ENCODE assay signal across 1 cellular context in genomic region chr3:30551927-30552326, GRCh38.
TF ChIP-seq lines count a peak whose summit lies in the region.

No MANE protein-coding gene starts in this region.

TF ChIP-seq in WTC11, 78 proteins besides CTCF, POLR2A, EP300 and RAD21 (continued from another document):
- TF ChIP-seq STAT6 (CRISPR knock-in tag; conservative IDR thresholded peaks at IDR 0.05; ENCODE audit: low read depth): no peak
- no peak for TF ChIP-seq PRRX2 (CRISPR knock-in tag; IDR thresholded peaks at IDR 0.05)
- TF ChIP-seq SMAD3 (CRISPR knock-in tag; IDR thresholded peaks at IDR 0.05; ENCODE audit: borderline replicate concordance): no peak
- TF ChIP-seq GABPB1 (CRISPR knock-in tag; IDR thresholded peaks at IDR 0.05): no peak
- no peak for TF ChIP-seq IRF2 (CRISPR knock-in tag; IDR thresholded peaks at IDR 0.05; ENCODE audit: borderline replicate concordance, low read depth)
- TF ChIP-seq OVOL2 (CRISPR knock-in tag; IDR thresholded peaks at IDR 0.05; ENCODE audit: borderline replicate concordance): no peak
- TF ChIP-seq, protein P1, sequence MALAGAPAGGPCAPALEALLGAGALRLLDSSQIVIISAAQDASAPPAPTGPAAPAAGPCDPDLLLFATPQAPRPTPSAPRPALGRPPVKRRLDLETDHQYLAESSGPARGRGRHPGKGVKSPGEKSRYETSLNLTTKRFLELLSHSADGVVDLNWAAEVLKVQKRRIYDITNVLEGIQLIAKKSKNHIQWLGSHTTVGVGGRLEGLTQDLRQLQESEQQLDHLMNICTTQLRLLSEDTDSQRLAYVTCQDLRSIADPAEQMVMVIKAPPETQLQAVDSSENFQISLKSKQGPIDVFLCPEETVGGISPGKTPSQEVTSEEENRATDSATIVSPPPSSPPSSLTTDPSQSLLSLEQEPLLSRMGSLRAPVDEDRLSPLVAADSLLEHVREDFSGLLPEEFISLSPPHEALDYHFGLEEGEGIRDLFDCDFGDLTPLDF (CRISPR knock-in tag; IDR thresholded peaks at IDR 0.05): no peak
- no peak for TF ChIP-seq SOX15 (CRISPR knock-in tag; IDR thresholded peaks at IDR 0.05)
- no peak for TF ChIP-seq ZNF317 (CRISPR knock-in tag; IDR thresholded peaks at IDR 0.05; ENCODE audit: borderline replicate concordance, low read depth)
- no peak for TF ChIP-seq TEAD1 (CRISPR knock-in tag; IDR thresholded peaks at IDR 0.05)
- TF ChIP-seq, protein P2, sequence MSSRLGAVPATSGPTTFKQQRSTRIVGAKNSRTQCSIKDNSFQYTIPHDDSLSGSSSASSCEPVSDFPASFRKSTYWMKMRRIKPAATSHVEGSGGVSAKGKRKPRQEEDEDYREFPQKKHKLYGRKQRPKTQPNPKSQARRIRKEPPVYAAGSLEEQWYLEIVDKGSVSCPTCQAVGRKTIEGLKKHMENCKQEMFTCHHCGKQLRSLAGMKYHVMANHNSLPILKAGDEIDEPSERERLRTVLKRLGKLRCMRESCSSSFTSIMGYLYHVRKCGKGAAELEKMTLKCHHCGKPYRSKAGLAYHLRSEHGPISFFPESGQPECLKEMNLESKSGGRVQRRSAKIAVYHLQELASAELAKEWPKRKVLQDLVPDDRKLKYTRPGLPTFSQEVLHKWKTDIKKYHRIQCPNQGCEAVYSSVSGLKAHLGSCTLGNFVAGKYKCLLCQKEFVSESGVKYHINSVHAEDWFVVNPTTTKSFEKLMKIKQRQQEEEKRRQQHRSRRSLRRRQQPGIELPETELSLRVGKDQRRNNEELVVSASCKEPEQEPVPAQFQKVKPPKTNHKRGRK (CRISPR knock-in tag; IDR thresholded peaks at IDR 0.05; ENCODE audit: borderline replicate concordance): no peak
- TF ChIP-seq RELA (CRISPR knock-in tag; IDR thresholded peaks at IDR 0.05; ENCODE audit: borderline replicate concordance): no peak
- TF ChIP-seq, protein P3, sequence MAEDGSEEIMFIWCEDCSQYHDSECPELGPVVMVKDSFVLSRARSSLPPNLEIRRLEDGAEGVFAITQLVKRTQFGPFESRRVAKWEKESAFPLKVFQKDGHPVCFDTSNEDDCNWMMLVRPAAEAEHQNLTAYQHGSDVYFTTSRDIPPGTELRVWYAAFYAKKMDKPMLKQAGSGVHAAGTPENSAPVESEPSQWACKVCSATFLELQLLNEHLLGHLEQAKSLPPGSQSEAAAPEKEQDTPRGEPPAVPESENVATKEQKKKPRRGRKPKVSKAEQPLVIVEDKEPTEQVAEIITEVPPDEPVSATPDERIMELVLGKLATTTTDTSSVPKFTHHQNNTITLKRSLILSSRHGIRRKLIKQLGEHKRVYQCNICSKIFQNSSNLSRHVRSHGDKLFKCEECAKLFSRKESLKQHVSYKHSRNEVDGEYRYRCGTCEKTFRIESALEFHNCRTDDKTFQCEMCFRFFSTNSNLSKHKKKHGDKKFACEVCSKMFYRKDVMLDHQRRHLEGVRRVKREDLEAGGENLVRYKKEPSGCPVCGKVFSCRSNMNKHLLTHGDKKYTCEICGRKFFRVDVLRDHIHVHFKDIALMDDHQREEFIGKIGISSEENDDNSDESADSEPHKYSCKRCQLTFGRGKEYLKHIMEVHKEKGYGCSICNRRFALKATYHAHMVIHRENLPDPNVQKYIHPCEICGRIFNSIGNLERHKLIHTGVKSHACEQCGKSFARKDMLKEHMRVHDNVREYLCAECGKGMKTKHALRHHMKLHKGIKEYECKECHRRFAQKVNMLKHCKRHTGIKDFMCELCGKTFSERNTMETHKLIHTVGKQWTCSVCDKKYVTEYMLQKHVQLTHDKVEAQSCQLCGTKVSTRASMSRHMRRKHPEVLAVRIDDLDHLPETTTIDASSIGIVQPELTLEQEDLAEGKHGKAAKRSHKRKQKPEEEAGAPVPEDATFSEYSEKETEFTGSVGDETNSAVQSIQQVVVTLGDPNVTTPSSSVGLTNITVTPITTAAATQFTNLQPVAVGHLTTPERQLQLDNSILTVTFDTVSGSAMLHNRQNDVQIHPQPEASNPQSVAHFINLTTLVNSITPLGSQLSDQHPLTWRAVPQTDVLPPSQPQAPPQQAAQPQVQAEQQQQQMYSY (CRISPR knock-in tag; IDR thresholded peaks at IDR 0.05): no peak
- no peak for TF ChIP-seq ZBTB43 (CRISPR knock-in tag; IDR thresholded peaks at IDR 0.05)
TF ChIP-seq in WTC11: peak in this region for 0.
